8 cellular contexts compared by ENCODE assay signal in the genomic region with DNA sequence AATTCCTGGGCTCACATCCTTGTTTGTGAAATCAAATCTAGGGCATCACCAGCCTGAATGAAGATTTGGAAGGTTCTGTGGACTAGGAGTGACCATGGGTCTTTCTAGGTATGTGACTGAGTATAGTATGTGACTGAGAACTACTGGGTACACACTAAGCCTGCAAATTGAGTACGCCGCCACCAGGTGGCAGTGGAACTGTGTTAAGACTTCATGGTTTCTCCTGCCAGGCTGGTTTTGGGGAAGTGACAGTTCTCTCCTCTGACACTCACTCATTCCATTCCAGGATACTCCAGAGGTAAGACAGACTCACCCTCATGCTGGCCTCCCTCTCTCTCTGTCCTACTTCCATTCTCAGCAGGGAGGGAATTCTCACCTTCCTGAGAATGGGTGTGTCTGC.
DNase-seq lines count a peak whose midpoint lies in the region; ATAC-seq and TF ChIP-seq lines count a peak whose summit lies in the region.
"Not testable (repeated sequence)": the region's sequence is repeated elsewhere in the genome, so short reads cannot be mapped to it uniquely, and the experiment has no call there.

No MANE protein-coding gene starts in this region.

- not testable (repeated sequence) for H3K9me3 ChIP-seq in SU-DHL-6 (ENCODE audit: insufficient read depth, low read length); esophagus squamous epithelium

- not testable (repeated sequence) for H3K27me3 ChIP-seq in SU-DHL-6 (ENCODE audit: low read length); esophagus squamous epithelium

- not testable (repeated sequence) for H3K79me2 ChIP-seq in SU-DHL-6 (ENCODE audit: insufficient read depth, low read length)

- H3K9me2 ChIP-seq in SU-DHL-6 (replicated peaks; ENCODE audit: insufficient read depth, low read length) = not testable (repeated sequence)

- WGBS in esophagus squamous epithelium, 2 donors = 63 to 79% methylated on average over 2 of the region's 2 CpGs

- peak; percentile 76 for DNase-seq in DMS 273 (lab: John Stamatoyannopoulos, UW; ENCODE audit: unreplicated experiment)
- peak; percentile 50 for DNase-seq in HK-2 (ENCODE audit: unreplicated experiment)
- peak; percentile 16 for DNase-seq in NCI-H526 treated with DMSO at 0.1 percent for 48 hours (lab: John Stamatoyannopoulos, UW)
- DNase-seq in esophagus squamous epithelium (lab: John Stamatoyannopoulos, UW); memory B cell (ENCODE audit: low spot score in 2 of 2): not testable (repeated sequence)
- peak; percentile 25 to 43 (median 32) for DNase-seq in stimulated activated CD4-positive, alpha-beta T cell treated with anti-CD3 and anti-CD28 coated beads, TNF-alpha, amount 100 ng/mL, for 48 hours (ENCODE audit: low read depth in 3 of 3)

- H3K4me3 Mint-ChIP-seq in activated T-helper 17 cell treated with anti-CD3 and anti-CD28 coated beads, Interleukin-2, amount 50 U/mL, for 72 hours; memory B cell: not testable (repeated sequence)

- not testable (repeated sequence) for H3K4me3 ChIP-seq in SU-DHL-6 (ENCODE audit: insufficient read depth, low read length, poor library complexity, severe bottlenecking); esophagus squamous epithelium

- TF ChIP-seq CTCF in SU-DHL-6 (IDR thresholded peaks at IDR 0.05; ENCODE audit: insufficient read depth, low read length, poor library complexity, severe bottlenecking) (peak; percentile 50), esophagus squamous epithelium (IDR thresholded peaks at IDR 0.05) (peak in 4 of 6 experiments; percentile 8 to 62 (median 10))

- H3K36me3 Mint-ChIP-seq in activated T-helper 17 cell treated with anti-CD3 and anti-CD28 coated beads, Interleukin-2, amount 50 U/mL, for 72 hours (ENCODE audit: low read depth); memory B cell: not testable (repeated sequence)

- H3K4me1 Mint-ChIP-seq in activated T-helper 17 cell treated with anti-CD3 and anti-CD28 coated beads, Interleukin-2, amount 50 U/mL, for 72 hours; memory B cell: not testable (repeated sequence)

- not testable (repeated sequence) for H3K27me3 Mint-ChIP-seq in activated T-helper 17 cell treated with anti-CD3 and anti-CD28 coated beads, Interleukin-2, amount 50 U/mL, for 72 hours; memory B cell

- not testable (repeated sequence) for H3K4me1 ChIP-seq in esophagus squamous epithelium

- H3K36me3 ChIP-seq in SU-DHL-6 (ENCODE audit: low read length); esophagus squamous epithelium: not testable (repeated sequence)

- not testable (repeated sequence) for H3F3A ChIP-seq in SU-DHL-6 (ENCODE audit: insufficient read depth)

- ATAC-seq in activated T-helper 17 cell treated with anti-CD3 and anti-CD28 coated beads, Interleukin-2, amount 50 U/mL, for 72 hours (replicated peaks) = peak; percentile 73
- peak; percentile 46 for ATAC-seq in memory B cell (ENCODE audit: low read depth)

- H3K9ac ChIP-seq in SU-DHL-6 (ENCODE audit: low read length) = not testable (repeated sequence)

- H2AFZ ChIP-seq in SU-DHL-6 (ENCODE audit: low read depth, low read length, severe bottlenecking) = not testable (repeated sequence)

- not testable (repeated sequence) for H3K9me3 Mint-ChIP-seq in activated T-helper 17 cell treated with anti-CD3 and anti-CD28 coated beads, Interleukin-2, amount 50 U/mL, for 72 hours; memory B cell

- not testable (repeated sequence) for TF ChIP-seq POLR2A in esophagus squamous epithelium (IDR thresholded peaks at IDR 0.05)

- H3K27ac Mint-ChIP-seq in activated T-helper 17 cell treated with anti-CD3 and anti-CD28 coated beads, Interleukin-2, amount 50 U/mL, for 72 hours; memory B cell: not testable (repeated sequence)

- H4K20me1 ChIP-seq in SU-DHL-6 (ENCODE audit: low read depth, low read length) = not testable (repeated sequence)

- not testable (repeated sequence) for H3K27ac ChIP-seq in SU-DHL-6 (ENCODE audit: low read depth, low read length); esophagus squamous epithelium

- intact Hi-C loops in esophagus squamous epithelium (cut with DNase I) = not testable (repeated sequence)

- H3K4me2 ChIP-seq in SU-DHL-6 (ENCODE audit: low read depth, low read length, poor library complexity, severe bottlenecking) = not testable (repeated sequence)
